1 cellular context compared by ENCODE assay signal in genomic region chr20:35049776-35050352, GRCh38.
TF ChIP-seq lines count a peak whose summit lies in the region.

No MANE protein-coding gene starts in this region.

TF ChIP-seq in IMR-90, 13 proteins besides CTCF, POLR2A, EP300 and RAD21:
- TF ChIP-seq RCOR1 (IDR thresholded peaks at IDR 0.05; ENCODE audit: insufficient replicate concordance, low read length) (no peak), SMC3 (IDR thresholded peaks at IDR 0.05; ENCODE audit: low read depth, low read length) (no peak), MAZ (IDR thresholded peaks at IDR 0.05; ENCODE audit: borderline replicate concordance, low read depth, low read length) (no peak), ELK1 (IDR thresholded peaks at IDR 0.05; ENCODE audit: borderline replicate concordance, low read depth, low read length) (no peak), BHLHE40 (IDR thresholded peaks at IDR 0.05; ENCODE audit: low read depth, low read length) (no peak), MXI1 (IDR thresholded peaks at IDR 0.05; ENCODE audit: borderline replicate concordance, low read depth, low read length) (no peak), RFX5 (IDR thresholded peaks at IDR 0.05; ENCODE audit: low read depth, low read length) (no peak), USF2 (IDR thresholded peaks at IDR 0.05; ENCODE audit: low read depth, low read length) (no peak), FOS (IDR thresholded peaks at IDR 0.05; ENCODE audit: low read depth, low read length) (no peak), MAFK (IDR thresholded peaks at IDR 0.05; ENCODE audit: low read depth, low read length) (no peak), CEBPB (IDR thresholded peaks at IDR 0.05; ENCODE audit: low read depth, low read length) (no peak), CHD1 (IDR thresholded peaks at IDR 0.05; ENCODE audit: low read depth, low read length) (no peak), NFE2L2 (IDR thresholded peaks at IDR 0.05; ENCODE audit: low read depth, low read length) (no peak)
